Comparison of ENCODE assay signal across 24 cellular contexts in the genomic region with DNA sequence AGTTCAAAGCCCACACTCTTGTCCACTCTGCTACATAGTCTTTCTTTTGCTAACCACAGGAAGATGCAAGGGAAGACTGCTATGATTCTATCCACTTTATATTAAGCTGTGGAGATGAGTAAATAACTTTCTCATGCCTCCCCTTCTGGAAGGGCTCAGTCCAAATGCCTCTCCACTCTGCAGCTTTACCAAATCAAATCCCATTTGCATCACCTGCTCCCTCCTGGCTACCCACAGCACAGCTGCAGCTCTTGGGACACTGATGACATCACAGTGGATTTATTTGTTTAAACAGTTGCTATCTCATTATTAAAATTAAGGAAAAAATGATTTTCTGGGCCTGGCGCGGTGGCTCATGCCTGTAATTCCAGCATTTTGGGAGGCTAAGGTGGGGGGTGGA.
A peak's percentile ranks its signal among the peaks of the same experiment; 100 is the strongest.
DNase-seq lines count a peak whose midpoint lies in the region; ATAC-seq and TF ChIP-seq lines count a peak whose summit lies in the region.
"Had no signal": no experiment of that assay in that cellular context is flagged by ENCODE, and none has a peak within 500 bp of the region (broad histone marks: within the 10 kb centered on the region; RNA-seq: fewer than 3 reads in every experiment).

No MANE protein-coding gene starts in this region.

- no peak overlapping the region for H2BK15ac ChIP-seq in mesendoderm (replicated peaks; ENCODE audit: low read depth)

- no peaks in the 10 kb centered on the region for H3K4me1 ChIP-seq in mesendoderm (ENCODE audit: control insufficient read depth, low read depth, low read length)
- H3K4me1 ChIP-seq: A549; BE2C; BLaER1 treated with 17β-estradiol and CSF1 and Interleukin-3, amounts not matched to agents 10 nM and 100 nM had no signal

- DNase-seq in LHCN-M2 (ENCODE audit: low read depth) (peak; percentile 56), NCI-H82 treated with DMSO at 0.1 percent for 48 hours (lab: John Stamatoyannopoulos, UW; ENCODE audit: unreplicated experiment) (peak; percentile 5), fibroblast of mammary gland (ENCODE audit: low read depth) (peak; percentile 27), mesendoderm (no peak), iPS-NIHi7 (ENCODE audit: extremely low spot score) (no peak), hepatic stellate cell (ENCODE audit: low spot score) (no peak), GM13976 (ENCODE audit: low spot score) (no peak)
- DNase-seq: 8988T; ACHN; AML-193; BE2C; CD4-positive, alpha-beta T cell; CD8-positive, alpha-beta memory T cell; DMS 273 treated with DMSO at 0.1 percent for 48 hours; DMS79; EL; GDM1; H9 had no signal

- no peak overlapping the region for H3K27ac ChIP-seq in mesendoderm (ENCODE audit: low read depth, low read length)
- H3K27ac ChIP-seq: A549; BLaER1 treated with 17β-estradiol and CSF1 and Interleukin-3, amounts not matched to agents 10 nM and 100 nM had no signal

- no CpG with 5 or more reads among the region's 2 CpGs for WGBS in mesendoderm (ENCODE audit: extremely low coverage, insufficient coverage, low lambda C conversion rate)

- H3K79me1 ChIP-seq in mesendoderm (ENCODE audit: low read length): no peaks in the 10 kb centered on the region

- no peak for ATAC-seq in HG03378 (IDR thresholded peaks at IDR 0.05; ENCODE audit: unreplicated experiment)
- ATAC-seq: A549, GM12878, GM23338, HCT116 had no signal

- H3K4me3 ChIP-seq in fibroblast of mammary gland (ENCODE audit: control insufficient read depth, low read depth, low read length) (no peak overlapping the region), mesendoderm (ENCODE audit: low read length) (no peak overlapping the region)
- H3K4me3 ChIP-seq: A549; BLaER1 treated with 17β-estradiol and CSF1 and Interleukin-3, amounts not matched to agents 10 nM and 100 nM; GM12878; GM23338 had no signal

- H3K27me3 ChIP-seq in mesendoderm (ENCODE audit: insufficient read depth, low read length, poor library complexity): no peaks in the 10 kb centered on the region
- H3K27me3 ChIP-seq: BE2C; BLaER1 treated with 17β-estradiol and CSF1 and Interleukin-3, amounts not matched to agents 10 nM and 100 nM had no signal

- H3K9ac ChIP-seq in mesendoderm (ENCODE audit: low read length): no peak overlapping the region
- H3K9ac ChIP-seq: BLaER1 treated with 17β-estradiol and CSF1 and Interleukin-3, amounts not matched to agents 10 nM and 100 nM had no signal

- no peak overlapping the region for H4K5ac ChIP-seq in mesendoderm (ENCODE audit: low read length)

- TF ChIP-seq CTCF in fibroblast of mammary gland (conservative IDR thresholded peaks at IDR 0.05; ENCODE audit: control insufficient read depth, insufficient read depth, low read depth, low read length) (no peak), GM13976 (IDR thresholded peaks at IDR 0.05; ENCODE audit: borderline replicate concordance, control extremely low read depth, extremely low read depth, insufficient read depth, missing control alignments) (no peak)

- no peaks in the 10 kb centered on the region for H3K79me2 ChIP-seq in mesendoderm (ENCODE audit: control insufficient read depth, insufficient read depth, low read length)

- H3K23ac ChIP-seq in mesendoderm (ENCODE audit: low read length): no peak overlapping the region

- H4K8ac ChIP-seq in mesendoderm (ENCODE audit: low read depth, low read length): peak overlapping the region; percentile 28

- H3K4me2 ChIP-seq in mesendoderm (ENCODE audit: low read length): no peak overlapping the region
- H3K4me2 ChIP-seq: A549; BLaER1 treated with 17β-estradiol and CSF1 and Interleukin-3, amounts not matched to agents 10 nM and 100 nM; GM23338 had no signal

- no peak overlapping the region for H2BK120ac ChIP-seq in mesendoderm (ENCODE audit: low read depth, low read length)

- H3K18ac ChIP-seq in mesendoderm (ENCODE audit: low read length): no peak overlapping the region

- H2BK5ac ChIP-seq in mesendoderm (ENCODE audit: low read length): no peak overlapping the region

- H3K36me3 ChIP-seq in mesendoderm (ENCODE audit: control insufficient read depth, insufficient read depth, low read length): no peaks in the 10 kb centered on the region
- H3K36me3 ChIP-seq: BE2C; BLaER1 treated with 17β-estradiol and CSF1 and Interleukin-3, amounts not matched to agents 10 nM and 100 nM had no signal

- no peak overlapping the region for H3K4ac ChIP-seq in mesendoderm (ENCODE audit: low read depth, low read length)

- in situ Hi-C loops in GM13976 (cut with MboI; ENCODE audit: low sequenced_read_pairs, unreplicated experiment): no loop called here

- no peak overlapping the region for H3K56ac ChIP-seq in mesendoderm (ENCODE audit: low read length)

- H2AK5ac ChIP-seq in mesendoderm (ENCODE audit: low read length): no peak overlapping the region

Comparison
In these comparisons a context has a peak if more than half of its experiments do, and no peak if none do; other contexts are left out.
1. DNase-seq: peak in LHCN-M2 (single experiment), NCI-H82 treated with DMSO at 0.1 percent for 48 hours (single experiment) and fibroblast of mammary gland (single experiment); none in mesendoderm (single experiment), iPS-NIHi7 (single experiment), hepatic stellate cell (single experiment) and GM13976 (single experiment).